8 cellular contexts compared by ENCODE assay signal in the genomic region with DNA sequence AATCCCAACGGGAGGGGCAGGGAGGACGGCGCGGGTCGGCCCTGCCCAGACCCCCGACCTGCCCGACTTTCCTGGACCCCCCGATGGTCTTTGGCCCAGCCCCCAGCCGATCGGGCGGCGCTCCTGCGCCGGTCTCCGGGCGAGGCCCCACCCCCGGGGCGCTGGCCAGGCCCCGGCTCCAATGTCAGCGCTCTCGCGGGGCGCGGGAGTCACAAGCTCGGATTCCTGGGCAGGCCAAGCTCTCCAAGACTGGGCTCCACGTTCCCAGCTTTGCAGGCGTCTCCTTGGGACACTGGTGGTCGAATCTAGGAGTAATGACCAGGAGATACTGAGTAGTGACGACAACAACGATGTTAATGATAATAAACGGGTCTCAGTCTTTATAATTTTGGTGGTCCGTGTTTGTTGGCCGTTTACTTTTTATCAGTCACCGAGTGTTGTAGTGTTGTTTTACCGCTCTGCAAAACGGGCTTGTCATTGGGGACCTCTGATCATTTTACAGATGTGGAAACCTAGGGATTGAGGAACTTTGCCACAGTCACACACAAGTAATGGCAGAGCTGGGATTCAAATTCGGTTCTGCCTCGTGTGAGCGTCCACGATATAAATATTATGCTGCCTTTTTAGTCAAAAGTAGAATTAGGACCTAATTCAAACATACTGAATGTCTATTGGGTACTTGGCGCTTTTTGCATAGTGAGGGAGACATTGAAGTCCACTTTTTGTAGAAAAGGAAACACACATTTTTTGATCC.
DNase-seq lines count a peak whose midpoint lies in the region; ATAC-seq lines count a peak whose summit lies in the region.

No MANE protein-coding gene starts in this region.

- H3K36me3 ChIP-seq in iPS-15b (ENCODE audit: control insufficient read depth, insufficient read depth, low read length): peaks cover 61% of the 10 kb centered on the region

- peak overlapping the region; percentile 91 for H3K9ac ChIP-seq in iPS-15b (ENCODE audit: low read depth, low read length)

- peak; percentile 30 for ATAC-seq in GM21515 (IDR thresholded peaks at IDR 0.05; ENCODE audit: unreplicated experiment)

- H3K4me1 ChIP-seq in iPS-15b (ENCODE audit: control insufficient read depth, insufficient read depth, low read length): no peaks in the 10 kb centered on the region

- H3K27me3 ChIP-seq in iPS-15b (ENCODE audit: control insufficient read depth, insufficient read depth, low read length): no peaks in the 10 kb centered on the region

- DNase-seq in DMS79 (lab: John Stamatoyannopoulos, UW): peak; percentile 72
- DNase-seq in HuH-7 (ENCODE audit: low spot score): peak; percentile 63
- DNase-seq in T follicular helper cell (ENCODE audit: low read depth): peak; percentile 30
- DNase-seq in astrocyte of the hippocampus (ENCODE audit: low read depth, low spot score): peak; percentile 94
- peak; percentile 54 for DNase-seq in skeletal muscle cell (ENCODE audit: low read depth)
- DNase-seq in NCI-H187 (lab: John Stamatoyannopoulos, UW): no peak

- H3K4me3 ChIP-seq in iPS-15b (ENCODE audit: low read depth, low read length) (peak overlapping the region; percentile 91), skeletal muscle cell (ENCODE audit: low read depth, low read length) (peak overlapping the region; percentile 68)

- no peaks in the 10 kb centered on the region for H3K9me3 ChIP-seq in iPS-15b (ENCODE audit: control insufficient read depth, insufficient read depth, low read length)

Comparison
In these comparisons a context has a peak if more than half of its experiments do, and no peak if none do; other contexts are left out.
1. DNase-seq: peak in DMS79 (single experiment), HuH-7 (single experiment), T follicular helper cell (single experiment), astrocyte of the hippocampus (single experiment) and skeletal muscle cell (single experiment); none in NCI-H187 (0 of 2).